ENCODE assay signal across 12 cellular contexts in the genomic region with DNA sequence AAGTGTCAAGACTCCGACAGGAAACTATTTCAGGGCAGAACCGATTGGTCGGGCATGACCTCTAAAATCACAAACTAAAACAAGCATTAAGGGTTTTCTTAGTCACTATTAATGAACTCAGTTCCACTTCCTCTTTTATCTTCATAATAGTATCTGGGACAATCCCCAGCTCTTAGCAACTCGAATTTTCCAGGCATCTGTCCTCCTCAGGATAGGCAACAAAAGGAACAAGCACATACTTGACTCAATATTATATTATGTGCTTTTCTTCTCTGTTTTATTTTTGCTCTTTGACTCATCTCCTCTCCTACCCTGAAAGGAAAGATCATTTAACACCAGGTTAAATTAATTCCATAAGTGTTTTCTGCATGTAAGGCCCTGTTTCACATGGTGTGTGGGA.
DNase-seq lines count a peak whose midpoint lies in the region; ATAC-seq, FAIRE-seq and TF ChIP-seq lines count a peak whose summit lies in the region.
"Had no signal": no experiment of that assay in that cellular context is flagged by ENCODE, and none has a peak within 500 bp of the region (broad histone marks: within the 10 kb centered on the region; RNA-seq: fewer than 3 reads in every experiment).

No MANE protein-coding gene starts in this region.

- POLR2A ChIA-PET in CD4-positive, alpha-beta T cell (lab: Charles Lee): no interaction called here

- H3K36me3 ChIP-seq in BLaER1 treated with 17β-estradiol and CSF1 and Interleukin-3, amounts not matched to agents 10 nM and 100 nM: no peaks in the 10 kb centered on the region
- H3K36me3 ChIP-seq in astrocyte (ENCODE audit: insufficient read depth, low read length): no peaks in the 10 kb centered on the region
- H3K36me3 ChIP-seq: MG63, SJCRH30 had no signal

- peak overlapping the region in 7 of 11 experiments; percentile 12 to 61 (median 39); a peak in 9 of 22 replicates for H3K4me2 ChIP-seq in BLaER1 treated with 17β-estradiol and CSF1 and Interleukin-3, amounts not matched to agents 10 nM and 100 nM
- H3K4me2 ChIP-seq in astrocyte (ENCODE audit: low read length): peak overlapping the region; percentile 25

- DNase-seq in astrocyte (ENCODE audit: low read depth) (peak; percentile 51), HuH-7 (ENCODE audit: low spot score) (no peak), NCI-H1417 (lab: John Stamatoyannopoulos, UW) (no peak)
- no peak for DNase-seq in CD4-positive, alpha-beta T cell
- DNase-seq: activated CD8-positive, alpha-beta memory T cell treated with anti-CD3 and anti-CD28 coated beads, Interleukin-2, amount 50 U/mL, for 48 hours; effector memory CD8-positive, alpha-beta T cell; MG63; SJCRH30 had no signal

- no peaks in the 10 kb centered on the region for H3K36me3 Mint-ChIP-seq in astrocyte (ENCODE audit: low read depth, unreplicated experiment)
- H3K36me3 Mint-ChIP-seq in CD4-positive, alpha-beta T cell (ENCODE audit: low read depth): no peaks in the 10 kb centered on the region

- no peak overlapping the region for H3K9ac ChIP-seq in BLaER1 treated with 17β-estradiol and CSF1 and Interleukin-3, amounts not matched to agents 10 nM and 100 nM
- H3K9ac ChIP-seq in astrocyte (ENCODE audit: low read length): no peak overlapping the region

- no peak overlapping the region for H3K4me3 ChIP-seq in BLaER1 treated with 17β-estradiol and CSF1 and Interleukin-3, amounts not matched to agents 10 nM and 100 nM
- H3K4me3 ChIP-seq in astrocyte (ENCODE audit: insufficient read depth, low read depth, low read length): no peak overlapping the region
- H3K4me3 ChIP-seq: MG63, SJCRH30 had no signal

- FAIRE-seq in astrocyte (lab: Jason Lieb, UNC): no peak

- H4K20me1 ChIP-seq in BLaER1 treated with 17β-estradiol and CSF1 and Interleukin-3, amounts not matched to agents 10 nM and 100 nM: no peaks in the 10 kb centered on the region
- no peaks in the 10 kb centered on the region for H4K20me1 ChIP-seq in astrocyte (ENCODE audit: insufficient read depth, low read length)

- H3K79me2 ChIP-seq in astrocyte (ENCODE audit: insufficient read depth, low read length): no peaks in the 10 kb centered on the region

- H3K4me1 ChIP-seq in BLaER1 treated with 17β-estradiol and CSF1 and Interleukin-3, amounts not matched to agents 10 nM and 100 nM: peaks cover 6 to 18% (median 11%) of the 10 kb centered on the region in 10 experiments; a peak in 18 of 20 replicates
- H3K4me1 ChIP-seq in astrocyte (ENCODE audit: insufficient read depth, low read length): peaks cover 5% of the 10 kb centered on the region

- no peak overlapping the region for H3K4me3 Mint-ChIP-seq in astrocyte (ENCODE audit: unreplicated experiment)
- no peak overlapping the region for H3K4me3 Mint-ChIP-seq in CD4-positive, alpha-beta T cell
- H3K4me3 Mint-ChIP-seq: effector memory CD8-positive, alpha-beta T cell had no signal

- H2AFZ ChIP-seq in astrocyte (ENCODE audit: low read depth, low read length): no peak overlapping the region

- H3K4me1 Mint-ChIP-seq in astrocyte (ENCODE audit: low read depth, unreplicated experiment): no peaks in the 10 kb centered on the region
- no peaks in the 10 kb centered on the region for H3K4me1 Mint-ChIP-seq in CD4-positive, alpha-beta T cell (ENCODE audit: low read depth)

- intact Hi-C loops in CD4-positive, alpha-beta T cell (cut with DNase I, micrococcal nuclease): no loop called here

- H3K9me3 Mint-ChIP-seq in astrocyte (ENCODE audit: unreplicated experiment): no peaks in the 10 kb centered on the region
- peaks cover 2% of the 10 kb centered on the region for H3K9me3 Mint-ChIP-seq in CD4-positive, alpha-beta T cell

- H3K27ac Mint-ChIP-seq in astrocyte (ENCODE audit: unreplicated experiment): no peak overlapping the region
- H3K27ac Mint-ChIP-seq in CD4-positive, alpha-beta T cell: no peak overlapping the region
- H3K27ac Mint-ChIP-seq: effector memory CD8-positive, alpha-beta T cell had no signal

- no peak for TF ChIP-seq CTCF in astrocyte (IDR thresholded peaks at IDR 0.05; ENCODE audit: insufficient read depth, low read depth, low read length)
- no peak for TF ChIP-seq CTCF in CD4-positive, alpha-beta T cell (IDR thresholded peaks at IDR 0.05)

- no peaks in the 10 kb centered on the region for H3K9me3 ChIP-seq in BLaER1 treated with 17β-estradiol and CSF1 and Interleukin-3, amounts not matched to agents 10 nM and 100 nM (replicated peaks in 1 of 11)
- no peaks in the 10 kb centered on the region for H3K9me3 ChIP-seq in astrocyte (ENCODE audit: insufficient read depth, low read depth, low read length)
- no peaks in the 10 kb centered on the region for H3K9me3 ChIP-seq in CD4-positive, alpha-beta T cell (ENCODE audit: control insufficient read depth, low read length)
- H3K9me3 ChIP-seq: MG63, SJCRH30 had no signal

- no peaks in the 10 kb centered on the region for H3K27me3 Mint-ChIP-seq in astrocyte (ENCODE audit: low read depth, unreplicated experiment)
- H3K27me3 Mint-ChIP-seq in CD4-positive, alpha-beta T cell: no peaks in the 10 kb centered on the region
- H3K27me3 Mint-ChIP-seq: effector memory CD8-positive, alpha-beta T cell had no signal

- peak; percentile 64 for ATAC-seq in GM19372 (IDR thresholded peaks at IDR 0.05; ENCODE audit: low read depth, unreplicated experiment)
- ATAC-seq in HG03103 (IDR thresholded peaks at IDR 0.05; ENCODE audit: low read depth, unreplicated experiment): peak; percentile 89
- no peak for ATAC-seq in CD4-positive, alpha-beta T cell (ENCODE audit: poor library complexity)
- no peak for ATAC-seq in GM21381 (IDR thresholded peaks at IDR 0.05; ENCODE audit: unreplicated experiment)
- ATAC-seq: effector memory CD8-positive, alpha-beta T cell had no signal

- H3K27me3 ChIP-seq in BLaER1 treated with 17β-estradiol and CSF1 and Interleukin-3, amounts not matched to agents 10 nM and 100 nM: 0 out of 22 replicates have a peak, but pooled peaks cover 0 to 8% (median 0%) of the 10 kb centered on the region in 11 experiments
- H3K27me3 ChIP-seq in astrocyte (ENCODE audit: insufficient read depth, low read length): no peaks in the 10 kb centered on the region
- no peaks in the 10 kb centered on the region for H3K27me3 ChIP-seq in CD4-positive, alpha-beta T cell (ENCODE audit: control insufficient read depth, insufficient read depth, low read length)
- H3K27me3 ChIP-seq: MG63, SJCRH30 had no signal

- H3K27ac ChIP-seq in BLaER1 treated with 17β-estradiol and CSF1 and Interleukin-3, amounts not matched to agents 10 nM and 100 nM: peak overlapping the region in 1 of 11 experiments; percentile 53; a peak in 2 of 22 replicates
- H3K27ac ChIP-seq in astrocyte (ENCODE audit: low read depth, low read length): peak overlapping the region; percentile 53
- H3K27ac ChIP-seq in CD4-positive, alpha-beta T cell (ENCODE audit: low read depth, low read length): no peak overlapping the region
- H3K27ac ChIP-seq: SJCRH30 had no signal

- CTCF ChIA-PET in CD4-positive, alpha-beta T cell (lab: Charles Lee): no interaction called here

Comparison
In these comparisons a context has a peak if more than half of its experiments do, and no peak if none do; other contexts are left out.
1. ATAC-seq: peak in GM19372 (single experiment) and HG03103 (single experiment); none in CD4-positive, alpha-beta T cell (single experiment) and GM21381 (single experiment).